ENCODE assay signal across 2 cellular contexts in genomic region chr17:206484-206883, GRCh38. TPM values are rescaled to one million over a fixed set of nuclear protein-coding genes. Genes with fewer than 3 reads are reported as not detected.
"Had no signal": no experiment of that assay in that cellular context is flagged by ENCODE, and none has a peak within 500 bp of the region (broad histone marks: within the 10 kb centered on the region; RNA-seq: fewer than 3 reads in every experiment).

No MANE protein-coding gene starts in this region.

RNA-seq across cellular contexts. Expression of gene DOC2B, which starts 25.0 kb away (rescaled TPM):
- total RNA-seq: osteoblast had no signal
- polyA plus RNA-seq: immature natural killer cell had no signal
